18 cellular contexts compared by ENCODE assay signal in genomic region chr7:69749994-69750393, GRCh38.
A peak's percentile ranks its signal among the peaks of the same experiment; 100 is the strongest.
DNase-seq lines count a peak whose midpoint lies in the region; ATAC-seq and TF ChIP-seq lines count a peak whose summit lies in the region.
"Had no signal": no experiment of that assay in that cellular context is flagged by ENCODE, and none has a peak within 500 bp of the region (broad histone marks: within the 10 kb centered on the region; RNA-seq: fewer than 3 reads in every experiment).

No MANE protein-coding gene starts in this region.

- peaks cover 27% of the 10 kb centered on the region for H3K4me1 Mint-ChIP-seq in GM23338

- no peak overlapping the region for H3K4me3 ChIP-seq in BLaER1 treated with 17β-estradiol and CSF1 and Interleukin-3, amounts not matched to agents 10 nM and 100 nM
- no peak overlapping the region for H3K4me3 ChIP-seq in GM23338
- H3K4me3 ChIP-seq in iPS-20b (ENCODE audit: low read length) = no peak overlapping the region
- H3K4me3 ChIP-seq in neuronal stem cell (ENCODE audit: low read length in 2 of 2) = no peak overlapping the region
- H3K4me3 ChIP-seq in gastroesophageal sphincter = no peak overlapping the region

- H3K18ac ChIP-seq in neuronal stem cell (ENCODE audit: low read length) = no peak overlapping the region

- no peak overlapping the region for H2BK15ac ChIP-seq in neuronal stem cell (ENCODE audit: low read length)

- H3K4ac ChIP-seq in neuronal stem cell (ENCODE audit: low read length) = no peak overlapping the region

- no peaks in the 10 kb centered on the region for H3K27me3 Mint-ChIP-seq in GM23338 (ENCODE audit: insufficient read depth, low read depth, poor library complexity)

- H3K14ac ChIP-seq in neuronal stem cell (ENCODE audit: low read length) = no peak overlapping the region

- peak overlapping the region in 6 of 11 experiments; percentile 7 to 80 (median 66); a peak in 8 of 22 replicates for H3K27ac ChIP-seq in BLaER1 treated with 17β-estradiol and CSF1 and Interleukin-3, amounts not matched to agents 10 nM and 100 nM
- H3K27ac ChIP-seq in GM23338 (ENCODE audit: low read depth) (peak overlapping the region; percentile 17; the same call in 1 of the 2 replicates), iPS-20b (ENCODE audit: low read length) (no peak overlapping the region), neuronal stem cell (replicated peaks; ENCODE audit: low read length) (no peak overlapping the region), gastroesophageal sphincter (no peak overlapping the region)
- H3K27ac ChIP-seq: C4-2B had no signal

- no peaks in the 10 kb centered on the region for H3K27me3 ChIP-seq in BLaER1 treated with 17β-estradiol and CSF1 and Interleukin-3, amounts not matched to agents 10 nM and 100 nM
- H3K27me3 ChIP-seq in GM23338 (ENCODE audit: insufficient read depth) = no peaks in the 10 kb centered on the region
- H3K27me3 ChIP-seq in iPS-20b (ENCODE audit: insufficient read depth, low read length) = no peaks in the 10 kb centered on the region
- H3K27me3 ChIP-seq in neuronal stem cell (ENCODE audit: control insufficient read depth in 3 of 3, insufficient read depth in 3 of 3, low read depth in 1 of 3, low read length in 3 of 3) = no peaks in the 10 kb centered on the region
- H3K27me3 ChIP-seq in gastroesophageal sphincter = no peaks in the 10 kb centered on the region

- WGBS in neuronal stem cell (ENCODE audit: extremely low coverage in 2 of 2, insufficient read length in 2 of 2, insufficient replicate concordance in 1 of 2), 2 donors = no CpG with 5 or more reads among the region's 4 CpGs
- 96% methylated on average over 2 to 4 of the region's 4 CpGs for WGBS in gastroesophageal sphincter (ENCODE audit: low coverage in 1 of 2), 2 donors

- H3K9me3 Mint-ChIP-seq in GM23338 = peaks cover 5% of the 10 kb centered on the region; the same call in 2 of the 3 replicates

- peak overlapping the region in 2 of 11 experiments; percentile 11 to 67; a peak in 3 of 22 replicates for H3K9ac ChIP-seq in BLaER1 treated with 17β-estradiol and CSF1 and Interleukin-3, amounts not matched to agents 10 nM and 100 nM
- H3K9ac ChIP-seq in iPS-20b (ENCODE audit: low read depth, low read length) (peak overlapping the region; percentile 15; the same call in 1 of the 2 replicates), neuronal stem cell (ENCODE audit: low read depth, low read length, poor library complexity) (no peak overlapping the region)

- DNase-seq in GM23338 (ENCODE audit: low spot score) (no peak), neuronal stem cell (ENCODE audit: low spot score) (no peak), SIG-M5 (lab: John Stamatoyannopoulos, UW) (no peak)
- DNase-seq: 8988T, COR-L47, DMS53, KBM-7, NCI-H1092 treated with DMSO at 0.1 percent for 48 hours, NCI-H1694 treated with DMSO at 0.1 percent for 48 hours, NCI-H69 had no signal

- H2BK5ac ChIP-seq in neuronal stem cell (ENCODE audit: low read length) = no peak overlapping the region

- peaks cover 37 to 87% (median 81%) of the 10 kb centered on the region in 10 experiments for H3K4me1 ChIP-seq in BLaER1 treated with 17β-estradiol and CSF1 and Interleukin-3, amounts not matched to agents 10 nM and 100 nM
- H3K4me1 ChIP-seq in GM23338 (ENCODE audit: insufficient read depth) = peaks cover 12% of the 10 kb centered on the region
- H3K4me1 ChIP-seq in iPS-20b (ENCODE audit: insufficient read depth, low read length) = peaks cover 19% of the 10 kb centered on the region
- peaks cover 13 to 14% of the 10 kb centered on the region in 2 donors for H3K4me1 ChIP-seq in neuronal stem cell (ENCODE audit: control insufficient read depth in 2 of 2, insufficient read depth in 1 of 2, low read depth in 1 of 2, low read length in 2 of 2)
- peaks cover 0 to 11% (median 0%) of the 10 kb centered on the region in 3 donors for H3K4me1 ChIP-seq in gastroesophageal sphincter

- H3K36me3 Mint-ChIP-seq in GM23338 (ENCODE audit: low read depth) = no peaks in the 10 kb centered on the region

- H3K9me3 ChIP-seq in BLaER1 treated with 17β-estradiol and CSF1 and Interleukin-3, amounts not matched to agents 10 nM and 100 nM (replicated peaks in 1 of 11) = peaks cover 0 to 13% (median 0%) of the 10 kb centered on the region in 11 experiments; a peak in 7 of 22 replicates
- no peaks in the 10 kb centered on the region for H3K9me3 ChIP-seq in iPS-20b (ENCODE audit: insufficient read depth, low read depth, low read length)
- no peaks in the 10 kb centered on the region for H3K9me3 ChIP-seq in neuronal stem cell (replicated peaks in 1 of 2; ENCODE audit: control insufficient read depth in 2 of 2, insufficient read depth in 1 of 2, low read depth in 1 of 2, low read length in 2 of 2)
- H3K9me3 ChIP-seq in gastroesophageal sphincter = no peaks in the 10 kb centered on the region

- H2BK120ac ChIP-seq in neuronal stem cell (ENCODE audit: low read depth, low read length) = no peak overlapping the region

- H3K4me3 Mint-ChIP-seq in GM23338 = no peak overlapping the region

- H3K9me2 ChIP-seq in GM23338 (ENCODE audit: insufficient read depth) = no peaks in the 10 kb centered on the region

- H3K79me1 ChIP-seq in neuronal stem cell (ENCODE audit: low read depth, low read length) = peaks cover 2% of the 10 kb centered on the region

- H2AK5ac ChIP-seq in neuronal stem cell (ENCODE audit: low read depth, low read length) = no peak overlapping the region

- H3K36me3 ChIP-seq in BLaER1 treated with 17β-estradiol and CSF1 and Interleukin-3, amounts not matched to agents 10 nM and 100 nM = peaks cover 0 to 11% (median 0%) of the 10 kb centered on the region in 11 experiments; a peak in 3 of 22 replicates
- H3K36me3 ChIP-seq in GM23338 (ENCODE audit: insufficient read depth) (no peaks in the 10 kb centered on the region), iPS-20b (ENCODE audit: insufficient read depth, low read depth, low read length) (no peaks in the 10 kb centered on the region), neuronal stem cell (replicated peaks in 1 of 2; ENCODE audit: control insufficient read depth in 2 of 2, insufficient read depth in 2 of 2, low read length in 2 of 2) (no peaks in the 10 kb centered on the region), gastroesophageal sphincter (no peaks in the 10 kb centered on the region)

- H4K8ac ChIP-seq in neuronal stem cell (ENCODE audit: low read depth, low read length) = no peak overlapping the region

- TF ChIP-seq CTCF in GM23338 (conservative IDR thresholded peaks at IDR 0.05; ENCODE audit: low read depth in 2 of 2) (no peak), gastroesophageal sphincter (IDR thresholded peaks at IDR 0.05) (no peak)

- H4K91ac ChIP-seq in neuronal stem cell (ENCODE audit: low read depth, low read length, poor library complexity) = no peak overlapping the region

- ATAC-seq in GM23338 (no peak), HG03469 (IDR thresholded peaks at IDR 0.05; ENCODE audit: unreplicated experiment) (peak; percentile 53), GM21360 (IDR thresholded peaks at IDR 0.05; ENCODE audit: unreplicated experiment) (no peak), gastroesophageal sphincter (no peak)
- ATAC-seq: Panc1, Right ventricle myocardium inferior had no signal

- no peaks in the 10 kb centered on the region for H3F3A ChIP-seq in GM23338 (replicated peaks; ENCODE audit: low read depth)

- H3K23ac ChIP-seq in neuronal stem cell (ENCODE audit: low read depth, low read length, poor library complexity) = no peak overlapping the region

- TF ChIP-seq POLR2A in gastroesophageal sphincter (IDR thresholded peaks at IDR 0.05) = no peak

- no peaks in the 10 kb centered on the region for H3K79me2 ChIP-seq in GM23338 (replicated peaks; ENCODE audit: insufficient read depth)

- TF ChIP-seq EP300 in gastroesophageal sphincter (IDR thresholded peaks at IDR 0.05) = no peak

- peak overlapping the region; percentile 36 to 80 (median 71); a peak in 19 of 22 replicates for H3K4me2 ChIP-seq in BLaER1 treated with 17β-estradiol and CSF1 and Interleukin-3, amounts not matched to agents 10 nM and 100 nM
- H3K4me2 ChIP-seq in GM23338 (peak overlapping the region; percentile 18; the same call in 1 of the 2 replicates), neuronal stem cell (ENCODE audit: insufficient read depth, low read length, poor library complexity, severe bottlenecking) (no peak overlapping the region)

- H3K27ac Mint-ChIP-seq in GM23338 = no peak overlapping the region

- H4K20me1 ChIP-seq in BLaER1 treated with 17β-estradiol and CSF1 and Interleukin-3, amounts not matched to agents 10 nM and 100 nM = peaks cover 0 to 67% (median 29%) of the 10 kb centered on the region in 11 experiments; a peak in 10 of 22 replicates
- no peaks in the 10 kb centered on the region for H4K20me1 ChIP-seq in GM23338 (replicated peaks; ENCODE audit: insufficient read depth)

- no peak overlapping the region for H2AFZ ChIP-seq in GM23338
- H2AFZ ChIP-seq in neuronal stem cell (ENCODE audit: low read length) = no peak overlapping the region

- no peak overlapping the region for H2BK12ac ChIP-seq in neuronal stem cell (ENCODE audit: low read length)

TF ChIP-seq in GM23338, 12 proteins besides CTCF, POLR2A, EP300 and RAD21 (continues in another document):
- no peak for TF ChIP-seq EZH2 (IDR thresholded peaks at IDR 0.05; ENCODE audit: low read depth, unreplicated experiment)

Comparison
In these comparisons a context has a peak if more than half of its experiments do, and no peak if none do; other contexts are left out.
1. H3K27ac ChIP-seq: peak in BLaER1 treated with 17β-estradiol and CSF1 and Interleukin-3, amounts not matched to agents 10 nM and 100 nM (6 of 11) and GM23338 (single experiment); none in iPS-20b (single experiment), neuronal stem cell (single experiment) and gastroesophageal sphincter (0 of 4).